In the genomic region with DNA sequence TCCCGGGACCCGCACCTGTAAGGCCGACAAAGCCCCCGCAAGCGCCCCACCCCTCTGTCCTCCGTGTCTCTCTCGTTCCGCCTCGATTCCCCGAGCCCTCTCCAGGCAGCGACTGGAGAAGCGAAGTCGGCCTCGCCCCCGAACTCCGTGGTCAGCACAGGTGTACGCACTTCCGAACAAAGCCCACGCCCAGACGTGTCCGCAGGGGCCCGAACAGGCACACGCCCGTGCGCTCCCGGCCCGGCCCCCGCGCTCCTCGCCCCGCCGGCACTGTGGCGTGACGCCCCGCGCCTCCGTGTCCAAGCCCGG, we compare ENCODE assay signal across 8 cellular contexts. TPM values are rescaled to one million over a fixed set of nuclear protein-coding genes. Genes with fewer than 3 reads are reported as not detected.
DNase-seq lines count a peak whose midpoint lies in the region; ATAC-seq, FAIRE-seq and TF ChIP-seq lines count a peak whose summit lies in the region.

No MANE protein-coding gene starts in this region.

- DNase-seq in 8988T (peak; percentile 41), retinal pigment epithelial cell (ENCODE audit: low read depth) (no peak), SIG-M5 treated with dmso at 0.1 percent for 504 hours (lab: John Stamatoyannopoulos, UW; ENCODE audit: unreplicated experiment) (no peak), RCC 7860 (ENCODE audit: low spot score) (no peak)
- DNase-seq in activated CD4-positive, alpha-beta memory T cell treated with anti-CD3 and anti-CD28 coated beads for 36 hours: no peak

- ATAC-seq in GM19395 (IDR thresholded peaks at IDR 0.05; ENCODE audit: unreplicated experiment): peak; percentile 13
- peak; percentile 31 for ATAC-seq in gastroesophageal sphincter

- H3K4me1 ChIP-seq in gastroesophageal sphincter: peaks cover 0 to 28% (median 15%) of the 10 kb centered on the region in 3 donors

- H3K36me3 ChIP-seq in SU-DHL-6 (ENCODE audit: low read length) (no peaks in the 10 kb centered on the region), gastroesophageal sphincter (no peaks in the 10 kb centered on the region)

- CTCF ChIA-PET in activated CD4-positive, alpha-beta memory T cell treated with anti-CD3 and anti-CD28 coated beads for 36 hours (lab: Charles Lee): interaction anchor here (1.0 kb wide), 1 partner anchor 275 kb away, joined by 3 read pairs; no protein-coding TSS in a partner anchor

- intact Hi-C loops in activated CD4-positive, alpha-beta memory T cell treated with anti-CD3 and anti-CD28 coated beads for 36 hours (cut with micrococcal nuclease): no loop called here

- H3K9me3 Mint-ChIP-seq in activated CD4-positive, alpha-beta memory T cell treated with anti-CD3 and anti-CD28 coated beads for 36 hours: no peaks in the 10 kb centered on the region

- H3K27me3 ChIP-seq in SU-DHL-6 (ENCODE audit: low read length) (no peaks in the 10 kb centered on the region), gastroesophageal sphincter (peaks cover 67% of the 10 kb centered on the region)

- no peaks in the 10 kb centered on the region for H3K9me2 ChIP-seq in SU-DHL-6 (replicated peaks; ENCODE audit: insufficient read depth, low read length)

- H3K36me3 Mint-ChIP-seq in activated CD4-positive, alpha-beta memory T cell treated with anti-CD3 and anti-CD28 coated beads for 36 hours: no peaks in the 10 kb centered on the region

- H3K9me3 ChIP-seq in SU-DHL-6 (ENCODE audit: insufficient read depth, low read length) (no peaks in the 10 kb centered on the region), gastroesophageal sphincter (no peaks in the 10 kb centered on the region)

- TF ChIP-seq POLR2A in gastroesophageal sphincter (IDR thresholded peaks at IDR 0.05): no peak

- TF ChIP-seq CTCF in SU-DHL-6 (IDR thresholded peaks at IDR 0.05; ENCODE audit: insufficient read depth, low read length, poor library complexity, severe bottlenecking) (no peak), gastroesophageal sphincter (IDR thresholded peaks at IDR 0.05) (no peak), retinal pigment epithelial cell (conservative IDR thresholded peaks at IDR 0.05; ENCODE audit: low read depth, low read length) (no peak)

- no peaks in the 10 kb centered on the region for H4K20me1 ChIP-seq in SU-DHL-6 (ENCODE audit: low read depth, low read length)

- no peak for TF ChIP-seq EP300 in gastroesophageal sphincter (IDR thresholded peaks at IDR 0.05)

- H3F3A ChIP-seq in SU-DHL-6 (ENCODE audit: insufficient read depth): no peaks in the 10 kb centered on the region

- no peaks in the 10 kb centered on the region for H3K79me2 ChIP-seq in SU-DHL-6 (ENCODE audit: insufficient read depth, low read length)

- peak overlapping the region; percentile 9; the same call in 1 of the 2 replicates for H3K9ac ChIP-seq in SU-DHL-6 (ENCODE audit: low read length)

- H3K4me3 ChIP-seq in SU-DHL-6 (ENCODE audit: insufficient read depth, low read length, poor library complexity, severe bottlenecking) (peak overlapping the region; percentile 52), gastroesophageal sphincter (peak overlapping the region; percentile 6 to 55), retinal pigment epithelial cell (ENCODE audit: low read length) (peak overlapping the region; percentile 46)

- peak overlapping the region; percentile 63 for H3K4me2 ChIP-seq in SU-DHL-6 (ENCODE audit: low read depth, low read length, poor library complexity, severe bottlenecking)

- H2AFZ ChIP-seq in SU-DHL-6 (ENCODE audit: low read depth, low read length, severe bottlenecking): peak overlapping the region; percentile 23

- POLR2A ChIA-PET in activated CD4-positive, alpha-beta memory T cell treated with anti-CD3 and anti-CD28 coated beads for 36 hours (lab: Charles Lee): interaction anchor here (0.8 kb wide), 1 partner anchor 70 kb away, joined by 3 read pairs; the partner anchor contains the start of gene PNPLA8

- H3K27ac Mint-ChIP-seq in activated CD4-positive, alpha-beta memory T cell treated with anti-CD3 and anti-CD28 coated beads for 36 hours: no peak overlapping the region

- H3K27ac ChIP-seq in SU-DHL-6 (ENCODE audit: low read depth, low read length): no peak overlapping the region
- H3K27ac ChIP-seq in gastroesophageal sphincter: peak overlapping the region in 1 of 4 donors; percentile 48

- WGBS in gastroesophageal sphincter (ENCODE audit: low coverage in 1 of 2), 2 donors: no CpG with 5 or more reads among the region's 38 CpGs

- no peak for FAIRE-seq in RCC 7860 (lab: Jason Lieb, UNC)

- H3K4me1 Mint-ChIP-seq in activated CD4-positive, alpha-beta memory T cell treated with anti-CD3 and anti-CD28 coated beads for 36 hours (ENCODE audit: low read depth): peaks cover 6% of the 10 kb centered on the region

- no peak overlapping the region for H3K4me3 Mint-ChIP-seq in activated CD4-positive, alpha-beta memory T cell treated with anti-CD3 and anti-CD28 coated beads for 36 hours

- peaks cover 52% of the 10 kb centered on the region for H3K27me3 Mint-ChIP-seq in activated CD4-positive, alpha-beta memory T cell treated with anti-CD3 and anti-CD28 coated beads for 36 hours

RNA-seq across cellular contexts. Expression of gene NRCAM, which starts 0.8 kb away (rescaled TPM):
- total RNA-seq in gastroesophageal sphincter: 1 to 10 TPM; 1.3 to 4.7 (median 2.2) TPM
- total RNA-seq in activated CD4-positive, alpha-beta memory T cell treated with anti-CD3 and anti-CD28 coated beads for 36 hours: under 1 TPM in 1 of 2 experiments, not detected in 1; 0.14 TPM
